In the genomic region with DNA sequence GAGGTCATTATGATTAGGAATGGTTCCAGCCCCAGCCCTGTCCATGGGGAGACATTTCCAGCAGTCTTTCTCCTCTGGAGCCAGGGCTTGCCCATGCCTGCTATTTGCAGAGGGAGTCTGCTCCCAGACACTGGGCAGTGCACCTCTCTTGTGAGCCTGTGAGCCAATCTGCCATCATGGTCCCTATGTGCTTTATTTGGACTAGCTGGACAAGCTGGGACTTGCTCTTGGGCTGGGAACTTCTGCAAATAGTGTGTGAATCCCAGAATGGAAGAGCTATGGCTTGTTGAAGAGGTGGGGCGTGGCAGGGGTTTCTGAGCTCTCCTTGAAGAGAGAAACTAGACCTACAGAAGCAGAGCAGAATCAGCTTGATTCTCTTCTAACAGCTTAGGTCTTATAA, we compare ENCODE assay signal across 1 cellular context.
TF ChIP-seq lines count a peak whose summit lies in the region.

No MANE protein-coding gene starts in this region.

TF ChIP-seq in HepG2, 621 proteins besides CTCF, POLR2A, EP300 and RAD21 (continued from another document):
- TF ChIP-seq PRDM4 (CRISPR knock-in tag; IDR thresholded peaks at IDR 0.05; ENCODE audit: borderline replicate concordance) = no peak
- no peak for TF ChIP-seq BATF2 (CRISPR knock-in tag; IDR thresholded peaks at IDR 0.05)
- no peak for TF ChIP-seq ZNF20 (CRISPR knock-in tag; IDR thresholded peaks at IDR 0.05)
- TF ChIP-seq, protein P1, sequence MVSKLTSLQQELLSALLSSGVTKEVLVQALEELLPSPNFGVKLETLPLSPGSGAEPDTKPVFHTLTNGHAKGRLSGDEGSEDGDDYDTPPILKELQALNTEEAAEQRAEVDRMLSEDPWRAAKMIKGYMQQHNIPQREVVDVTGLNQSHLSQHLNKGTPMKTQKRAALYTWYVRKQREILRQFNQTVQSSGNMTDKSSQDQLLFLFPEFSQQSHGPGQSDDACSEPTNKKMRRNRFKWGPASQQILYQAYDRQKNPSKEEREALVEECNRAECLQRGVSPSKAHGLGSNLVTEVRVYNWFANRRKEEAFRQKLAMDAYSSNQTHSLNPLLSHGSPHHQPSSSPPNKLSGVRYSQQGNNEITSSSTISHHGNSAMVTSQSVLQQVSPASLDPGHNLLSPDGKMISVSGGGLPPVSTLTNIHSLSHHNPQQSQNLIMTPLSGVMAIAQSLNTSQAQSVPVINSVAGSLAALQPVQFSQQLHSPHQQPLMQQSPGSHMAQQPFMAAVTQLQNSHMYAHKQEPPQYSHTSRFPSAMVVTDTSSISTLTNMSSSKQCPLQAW (CRISPR knock-in tag; IDR thresholded peaks at IDR 0.05) = no peak
- no peak for TF ChIP-seq NFIB (CRISPR knock-in tag; IDR thresholded peaks at IDR 0.05; ENCODE audit: borderline replicate concordance)
- TF ChIP-seq ZNF24 (IDR thresholded peaks at IDR 0.05) = no peak
- TF ChIP-seq NR3C1 (CRISPR knock-in tag; IDR thresholded peaks at IDR 0.05) = no peak
- TF ChIP-seq SETDB1 (CRISPR knock-in tag; IDR thresholded peaks at IDR 0.05; ENCODE audit: borderline replicate concordance) = no peak
- TF ChIP-seq ZGPAT (CRISPR knock-in tag; IDR thresholded peaks at IDR 0.05) = no peak
- TF ChIP-seq ATF7-NPFF (CRISPR knock-in tag; IDR thresholded peaks at IDR 0.05; ENCODE audit: low read depth) = no peak
TF ChIP-seq in HepG2: peak in this region for 0.
